Comparison of ENCODE assay signal across 33 cellular contexts in genomic region chr11:106031936-106032335, GRCh38.
"Had no signal": no experiment of that assay in that cellular context is flagged by ENCODE, and none has a peak within 500 bp of the region (broad histone marks: within the 10 kb centered on the region; RNA-seq: fewer than 3 reads in every experiment).

No MANE protein-coding gene starts in this region.

- DNase-seq: activated CD4-positive, alpha-beta memory T cell treated with anti-CD3 and anti-CD28 coated beads, Interleukin-2, amount 10 ng/mL, durations not matched to agents 7 days and 5 days; activated CD4-positive, alpha-beta T cell treated with anti-CD3 and anti-CD28 coated beads for 1 hour; activated CD4-positive, alpha-beta T cell treated with anti-CD3 and anti-CD28 coated beads for 48 hours; activated CD4-positive, CD25-positive, alpha-beta regulatory T cell; activated effector memory CD4-positive, alpha-beta T cell treated with anti-CD3 and anti-CD28 coated beads, Interleukin-2, amount 50 U/mL, for 16 hours; activated naive CD4-positive, alpha-beta T cell; activated naive CD4-positive, alpha-beta T cell treated with anti-CD3 and anti-CD28 coated beads, Interleukin-2, amount 50 U/mL, for 16 hours; activated naive CD8-positive, alpha-beta T cell treated with anti-CD3 and anti-CD28 coated beads for 36 hours; activated T-cell treated with anti-CD3 and anti-CD28 coated beads, Interleukin-2, amount 50 U/mL, for 1 hour; activated T-cell treated with anti-CD3 and anti-CD28 coated beads, Interleukin-2, amount 50 U/mL, for 72 hours; amniotic stem cell; aorta; brain microvascular endothelial cell; NCI-H1048; NCI-H1105 treated with DMSO at 0.1 percent for 48 hours; NCI-H1436; NCI-H1694; NCI-H1930; NCI-H2081 treated with DMSO at 0.1 percent for 48 hours; NCI-H226; NCI-H446 treated with DMSO at 0.1 percent for 48 hours; NCI-H524; NCI-H69; NCI-H82; SIG-M5; T1000; WERI-Rb-1 had no signal

- H3K4me3 Mint-ChIP-seq: activated CD4-positive, alpha-beta memory T cell treated with anti-CD3 and anti-CD28 coated beads, Interleukin-2, amount 10 ng/mL, durations not matched to agents 7 days and 5 days; activated naive CD8-positive, alpha-beta T cell treated with anti-CD3 and anti-CD28 coated beads for 36 hours; activated T-helper 17 cell treated with anti-CD3 and anti-CD28 coated beads, Interleukin-2, amount 50 U/mL, for 72 hours; central memory CD8-positive, alpha-beta T cell had no signal

- H3K27me3 ChIP-seq: brain microvascular endothelial cell had no signal

- H3K4me2 ChIP-seq: KMS-11 had no signal

- ATAC-seq: Right ventricle myocardium inferior had no signal

- H3K9ac ChIP-seq: KMS-11 had no signal

- H3K27ac ChIP-seq: brain microvascular endothelial cell, KMS-11, RWPE1, SK-N-MC, WERI-Rb-1 had no signal

- H3K4me3 ChIP-seq: SK-N-MC had no signal

- H3K36me3 Mint-ChIP-seq: activated naive CD8-positive, alpha-beta T cell treated with anti-CD3 and anti-CD28 coated beads for 36 hours had no signal

- H3K36me3 ChIP-seq: brain microvascular endothelial cell, WERI-Rb-1 had no signal

- H3K27ac Mint-ChIP-seq: activated CD4-positive, alpha-beta memory T cell treated with anti-CD3 and anti-CD28 coated beads, Interleukin-2, amount 10 ng/mL, durations not matched to agents 7 days and 5 days; activated naive CD8-positive, alpha-beta T cell treated with anti-CD3 and anti-CD28 coated beads for 36 hours; activated T-helper 17 cell treated with anti-CD3 and anti-CD28 coated beads, Interleukin-2, amount 50 U/mL, for 72 hours had no signal

- H3K4me1 Mint-ChIP-seq: activated naive CD8-positive, alpha-beta T cell treated with anti-CD3 and anti-CD28 coated beads for 36 hours; activated T-helper 17 cell treated with anti-CD3 and anti-CD28 coated beads, Interleukin-2, amount 50 U/mL, for 72 hours; central memory CD8-positive, alpha-beta T cell had no signal

- H3K9me3 Mint-ChIP-seq: central memory CD8-positive, alpha-beta T cell had no signal
